ENCODE assay signal across 18 cellular contexts in genomic region chr1:55402117-55402516, GRCh38.
DNase-seq lines count a peak whose midpoint lies in the region; ATAC-seq and TF ChIP-seq lines count a peak whose summit lies in the region.
"Had no signal": no experiment of that assay in that cellular context is flagged by ENCODE, and none has a peak within 500 bp of the region (broad histone marks: within the 10 kb centered on the region; RNA-seq: fewer than 3 reads in every experiment).

No MANE protein-coding gene starts in this region.

- intact Hi-C loops in PC-3 (cut with micrococcal nuclease): no loop called here

- H3K36me3 ChIP-seq in PC-3 (ENCODE audit: low read depth, low read length): no peaks in the 10 kb centered on the region; the same call in 1 of the 2 replicates

- no peaks in the 10 kb centered on the region for H3K79me2 ChIP-seq in PC-3 (ENCODE audit: low read length)

- H3K27ac ChIP-seq in PC-3 (ENCODE audit: low read length): no peak overlapping the region

- CTCF ChIA-PET in PC-3 (lab: Charles Lee): no interaction called here

- no peak overlapping the region for H3K9ac ChIP-seq in PC-3 (ENCODE audit: low read length)

- peak; percentile 44 for DNase-seq in GM04503 (ENCODE audit: low read depth)
- DNase-seq in PC-3: no peak
- DNase-seq in fibroblast of gingiva (ENCODE audit: low read depth): peak; percentile 79
- peak; percentile 43 for DNase-seq in non-pigmented ciliary epithelial cell (ENCODE audit: low read depth)
- no peak for DNase-seq in stimulated activated naive CD4-positive, alpha-beta T cell treated with Interleukin-2 at 50 U/mL for 16 hours (lab: John Stamatoyannopoulos, UW)
- DNase-seq: activated T-cell treated with anti-CD3 and anti-CD28 coated beads, Interleukin-2, amount 50 U/mL, for 1 hour; amygdala; CD4-positive, alpha-beta memory T cell; effector CD4-positive, alpha-beta T cell; NCI-H1436 treated with DMSO at 0.1 percent for 48 hours; NCI-H510A; retina; stimulated activated naive CD4-positive, alpha-beta T cell; T-helper 1 cell had no signal

- H3K4me1 ChIP-seq in PC-3 (ENCODE audit: insufficient read depth, low read length): peaks cover 11% of the 10 kb centered on the region; the same call in 1 of the 2 replicates

- POLR2A ChIA-PET in PC-3 (lab: Charles Lee; ENCODE audit: unreplicated experiment): no interaction called here

- no peaks in the 10 kb centered on the region for H3K9me3 ChIP-seq in PC-3 (ENCODE audit: low read length)

- no peaks in the 10 kb centered on the region for H3K9me2 ChIP-seq in PC-3 (replicated peaks; ENCODE audit: low read length)

- no peaks in the 10 kb centered on the region for H4K20me1 ChIP-seq in PC-3 (ENCODE audit: low read length)

- H3K27me3 ChIP-seq in PC-3 (ENCODE audit: low read length): no peaks in the 10 kb centered on the region

- no peak for TF ChIP-seq CTCF in PC-3 (conservative IDR thresholded peaks at IDR 0.05; ENCODE audit: low read depth, low read length)

- H3F3A ChIP-seq in PC-3 (ENCODE audit: low read length, unreplicated experiment): no peaks in the 10 kb centered on the region

- H3K4me3 ChIP-seq in PC-3 (ENCODE audit: low read length): no peak overlapping the region

- no peak overlapping the region for H2AFZ ChIP-seq in PC-3 (ENCODE audit: low read length)

- BruUV-seq in PC-3 (replicated peaks; lab: Mats Ljungman, UMichigan): no TSS peak

- ATAC-seq in PC-3 (0 out of 2 replicates have a peak, but pooled peaks have one; percentile 15), GM21529 (IDR thresholded peaks at IDR 0.05; ENCODE audit: unreplicated experiment) (no peak), HG02885 (IDR thresholded peaks at IDR 0.05; ENCODE audit: poor library complexity, unreplicated experiment) (no peak), HG02798 (IDR thresholded peaks at IDR 0.05; ENCODE audit: poor library complexity, unreplicated experiment) (no peak)
- ATAC-seq: Panc1 had no signal

- H3K4me2 ChIP-seq in PC-3 (ENCODE audit: low read length): no peak overlapping the region

Comparison
In these comparisons a context has a peak if more than half of its experiments do, and no peak if none do; other contexts are left out.
1. DNase-seq: peak in GM04503 (single experiment), fibroblast of gingiva (single experiment) and non-pigmented ciliary epithelial cell (single experiment); none in PC-3 (single experiment) and stimulated activated naive CD4-positive, alpha-beta T cell treated with Interleukin-2 at 50 U/mL for 16 hours (single experiment).